ENCODE assay signal across 8 cellular contexts in the genomic region with DNA sequence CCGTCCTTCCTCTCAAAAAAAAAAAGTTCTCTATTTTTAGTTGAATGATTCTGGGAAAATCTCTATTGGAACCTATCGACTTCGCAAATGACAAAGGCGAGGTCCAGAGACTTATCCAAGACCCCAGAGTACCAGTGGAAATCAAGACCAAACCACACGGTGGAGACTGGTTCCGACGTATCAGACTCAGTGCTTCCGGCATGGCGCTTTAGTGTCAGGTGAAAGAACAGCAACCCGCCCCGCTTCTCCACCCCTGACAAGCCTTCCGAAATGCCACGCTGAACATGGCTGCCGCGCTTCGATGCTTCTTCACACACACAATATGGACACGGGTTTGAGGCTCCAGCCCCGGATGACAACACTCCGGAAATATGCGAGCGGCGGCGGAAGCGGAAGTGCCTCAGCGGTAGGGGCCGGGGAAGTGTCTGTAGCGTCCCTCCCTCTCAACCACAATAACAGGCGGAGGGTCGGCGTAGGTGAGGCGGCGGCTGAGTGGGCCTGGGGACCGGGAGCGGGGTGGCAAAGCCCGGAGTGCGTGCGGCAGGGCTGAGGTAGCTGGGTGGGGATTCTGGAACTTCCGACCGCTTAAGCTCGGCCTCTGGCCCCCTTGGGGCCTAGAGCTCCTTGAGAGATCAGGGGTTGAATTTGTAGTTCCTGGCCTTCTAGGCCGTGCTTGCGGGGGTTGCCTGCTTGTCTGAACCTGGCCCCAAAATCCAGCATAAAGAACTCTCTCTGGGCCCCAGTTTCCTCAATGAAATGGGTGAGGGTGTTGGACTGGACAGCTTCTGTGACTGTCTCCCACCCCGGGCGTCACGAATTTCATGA. TPM values are rescaled to one million over a fixed set of nuclear protein-coding genes. Genes with fewer than 3 reads are reported as not detected.
DNase-seq lines count a peak whose midpoint lies in the region; ATAC-seq and TF ChIP-seq lines count a peak whose summit lies in the region.

A gene with protein sequence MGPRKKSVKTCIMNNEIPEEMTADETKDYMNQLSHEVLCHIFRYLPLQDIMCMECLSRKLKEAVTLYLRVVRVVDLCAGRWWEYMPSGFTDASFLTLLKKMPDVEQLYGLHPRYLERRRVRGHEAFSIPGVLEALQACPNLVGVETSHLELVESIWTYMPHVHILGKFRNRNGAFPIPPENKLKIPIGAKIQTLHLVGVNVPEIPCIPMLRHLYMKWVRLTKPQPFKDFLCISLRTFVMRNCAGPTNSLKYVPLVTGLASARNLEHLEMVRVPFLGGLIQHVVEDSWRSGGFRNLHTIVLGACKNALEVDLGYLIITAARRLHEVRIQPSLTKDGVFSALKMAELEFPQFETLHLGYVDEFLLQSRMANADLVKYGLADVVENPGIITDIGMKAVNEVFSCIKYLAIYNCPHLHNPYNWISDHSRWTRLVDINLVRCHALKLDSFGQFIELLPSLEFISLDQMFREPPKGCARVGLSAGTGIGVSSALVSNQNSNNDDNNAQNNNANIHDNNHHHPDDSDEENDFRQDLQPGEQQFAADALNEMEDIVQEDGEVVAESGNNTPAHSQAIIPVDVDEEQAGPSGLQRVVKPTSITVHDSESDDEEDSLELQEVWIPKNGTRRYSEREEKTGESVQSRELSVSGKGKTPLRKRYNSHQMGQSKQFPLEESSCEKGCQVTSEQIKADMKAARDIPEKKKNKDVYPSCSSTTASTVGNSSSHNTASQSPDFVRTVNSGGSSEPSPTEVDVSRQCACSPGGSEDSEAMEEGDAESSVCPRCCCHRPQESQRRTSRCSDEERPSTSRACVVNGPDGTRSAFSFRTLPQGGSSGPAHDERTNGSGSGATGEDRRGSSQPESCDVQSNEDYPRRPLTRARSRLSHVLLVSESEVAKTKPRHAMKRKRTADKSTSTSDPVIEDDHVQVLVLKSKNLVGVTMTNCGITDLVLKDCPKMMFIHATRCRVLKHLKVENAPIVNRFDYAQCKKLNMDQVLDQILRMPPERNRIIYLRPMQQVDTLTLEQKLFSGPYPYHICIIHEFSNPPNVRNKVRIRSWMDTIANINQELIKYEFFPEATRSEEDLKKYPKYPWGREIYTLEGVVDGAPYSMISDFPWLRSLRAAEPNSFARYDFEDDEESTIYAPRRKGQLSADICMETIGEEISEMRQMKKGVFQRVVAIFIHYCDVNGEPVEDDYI (plus strand): TSS at position 395 of the 825 bp plus-strand sequence. CDS start 10,819 bp downstream, outside the sequence.

- H3K27ac ChIP-seq in ovary (peak within 1 kb of the TSS; percentile 64 to 65), thyroid gland (peak within 1 kb of the TSS; percentile 65 to 81 (median 80))

- intact Hi-C loops in Right ventricle myocardium inferior (cut with DNase I) (no loop called here), ovary (cut with DNase I) (no loop called here), thyroid gland (cut with DNase I) (no loop called here)

- H3K9me3 ChIP-seq in ovary (no peaks in the 10 kb centered on the region), thyroid gland (no peaks in the 10 kb centered on the region)

- TF ChIP-seq CTCF in GM12873 (IDR thresholded peaks at IDR 0.05; ENCODE audit: insufficient read depth, low read depth, low read length, missing control alignments) (peak; percentile 30), ovary (IDR thresholded peaks at IDR 0.05) (peak in 2 of 3 donors; percentile 10 to 20), thyroid gland (IDR thresholded peaks at IDR 0.05) (peak in 4 of 6 experiments; percentile 5 to 38 (median 15))

- peak; percentile 67 for TF ChIP-seq POLR2A in ovary (IDR thresholded peaks at IDR 0.05)
- TF ChIP-seq POLR2A in thyroid gland (IDR thresholded peaks at IDR 0.05): peak in 1 of 2 donors; percentile 88

- H3K36me3 ChIP-seq in ovary (no peaks in the 10 kb centered on the region), thyroid gland (no peaks in the 10 kb centered on the region)

- TF ChIP-seq EP300 in ovary (IDR thresholded peaks at IDR 0.05): no peak

- H3K27me3 ChIP-seq in ovary (no peaks in the 10 kb centered on the region), thyroid gland (no peaks in the 10 kb centered on the region)

- DNase-seq in NCI-H1417 (lab: John Stamatoyannopoulos, UW): peak; percentile 93 to 97 (median 96)
- DNase-seq in SW 1271 (lab: John Stamatoyannopoulos, UW): peak; percentile 95 to 98
- peak; percentile 90 for DNase-seq in activated naive CD8-positive, alpha-beta T cell treated with anti-CD3 and anti-CD28 coated beads, Interleukin-2, amount 50 U/mL, for 16 hours (ENCODE audit: low read depth, low spot score)
- peak; percentile 97 for DNase-seq in Right ventricle myocardium inferior (ENCODE audit: missing footprints)
- DNase-seq in ovary: peak; percentile 94 to 97 (median 95)
- DNase-seq in thyroid gland: peak; percentile 97 to 98

- H3K4me1 ChIP-seq in ovary (ENCODE audit: insufficient read depth): peaks cover 3% of the 10 kb centered on the region
- H3K4me1 ChIP-seq in thyroid gland: peaks cover 17 to 18% of the 10 kb centered on the region in 2 donors

- ATAC-seq in HG02759 (IDR thresholded peaks at IDR 0.05; ENCODE audit: unreplicated experiment): peak; percentile 99
- peak; percentile 99 for ATAC-seq in Right ventricle myocardium inferior

- WGBS in ovary, 3 donors: 0% methylated on average over 45 of the region's 45 CpGs
- 0% methylated on average over 19 to 43 of the region's 45 CpGs for WGBS in thyroid gland, 2 donors

- H3K4me3 ChIP-seq in ovary (peak within 1 kb of the TSS; percentile 92), thyroid gland (replicated peaks in 1 of 3) (peak within 1 kb of the TSS; percentile 17 to 77 (median 54))

RNA-seq across cellular contexts. Expression of the gene that starts here (rescaled TPM):
- total RNA-seq in Right ventricle myocardium inferior: 32.8 TPM
- total RNA-seq in ovary: 10 to 100 TPM; 31.2 to 47.0 (median 38.0) TPM
- 10 to 100 TPM; 16.7 to 34.2 TPM for polyA plus RNA-seq in ovary
- 10 to 100 TPM; 49.6 to 86.4 (median 64.1) TPM for total RNA-seq in thyroid gland

Comparison
In these comparisons a context has a peak if more than half of its experiments do, and no peak if none do; other contexts are left out.
1. Peak in every context shown above with its lines: DNase-seq, ATAC-seq, H3K4me3 ChIP-seq and H3K27ac ChIP-seq.